ENCODE assay signal across 28 cellular contexts in the genomic region with DNA sequence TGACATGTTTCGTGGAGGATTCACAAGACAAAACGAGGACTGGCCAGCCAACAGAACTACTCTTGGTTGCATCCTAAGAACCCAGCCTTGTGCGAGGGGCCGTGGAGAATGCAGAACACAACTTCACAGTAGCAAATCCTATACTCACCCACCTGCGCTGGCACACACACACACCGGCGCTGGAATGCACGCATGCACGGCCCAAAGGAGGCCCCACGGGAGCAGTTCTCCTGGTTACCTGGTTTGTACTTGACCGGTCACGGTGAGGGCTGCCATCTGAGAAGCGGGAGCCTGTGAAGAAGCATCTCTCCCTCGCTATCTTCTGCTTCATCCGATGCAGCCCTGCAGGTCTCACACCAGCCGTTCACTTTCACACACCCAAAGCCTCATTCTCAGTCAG.
A peak's percentile ranks its signal among the peaks of the same experiment; 100 is the strongest.
DNase-seq lines count a peak whose midpoint lies in the region; ATAC-seq, FAIRE-seq and TF ChIP-seq lines count a peak whose summit lies in the region.
"Had no signal": no experiment of that assay in that cellular context is flagged by ENCODE, and none has a peak within 500 bp of the region (broad histone marks: within the 10 kb centered on the region; RNA-seq: fewer than 3 reads in every experiment).

No MANE protein-coding gene starts in this region.

- no peak overlapping the region for H2AK5ac ChIP-seq in neuronal stem cell (ENCODE audit: low read depth, low read length)

- H3K23ac ChIP-seq in neuronal stem cell (ENCODE audit: low read depth, low read length, poor library complexity), result no peak overlapping the region

- no peaks in the 10 kb centered on the region for H3K9me3 Mint-ChIP-seq in endodermal cell
- no peaks in the 10 kb centered on the region for H3K9me3 Mint-ChIP-seq in activated CD8-positive, alpha-beta T cell treated with anti-CD3 and anti-CD28 coated beads for 36 hours
- H3K9me3 Mint-ChIP-seq: CD4-positive, alpha-beta memory T cell; CD8-positive, alpha-beta memory T cell had no signal

- no peak overlapping the region for H3K27ac Mint-ChIP-seq in endodermal cell
- H3K27ac Mint-ChIP-seq in activated CD8-positive, alpha-beta T cell treated with anti-CD3 and anti-CD28 coated beads for 36 hours, result no peak overlapping the region
- H3K27ac Mint-ChIP-seq: CD14-positive monocyte; CD4-positive, alpha-beta memory T cell had no signal

- H2BK120ac ChIP-seq in neuronal stem cell (ENCODE audit: low read depth, low read length), result no peak overlapping the region

- no peaks in the 10 kb centered on the region for H3K4me1 ChIP-seq in endodermal cell (ENCODE audit: control insufficient read depth, insufficient read depth, low read length)
- H3K4me1 ChIP-seq in gastroesophageal sphincter, result no peaks in the 10 kb centered on the region
- peaks cover 7 to 8% of the 10 kb centered on the region in 2 donors for H3K4me1 ChIP-seq in neuronal stem cell (ENCODE audit: control insufficient read depth in 2 of 2, insufficient read depth in 1 of 2, low read depth in 1 of 2, low read length in 2 of 2)
- no peaks in the 10 kb centered on the region for H3K4me1 ChIP-seq in thyroid gland
- no peaks in the 10 kb centered on the region for H3K4me1 ChIP-seq in small intestine (ENCODE audit: control insufficient read depth in 2 of 2, insufficient read depth in 1 of 2, low read depth in 1 of 2, low read length in 1 of 2)

- H3K9me3 ChIP-seq in endodermal cell (ENCODE audit: control insufficient read depth, low read length) (no peaks in the 10 kb centered on the region), gastroesophageal sphincter (no peaks in the 10 kb centered on the region), neuronal stem cell (replicated peaks in 1 of 2; ENCODE audit: control insufficient read depth in 2 of 2, insufficient read depth in 1 of 2, low read depth in 1 of 2, low read length in 2 of 2) (no peaks in the 10 kb centered on the region), thyroid gland (no peaks in the 10 kb centered on the region), small intestine (ENCODE audit: control insufficient read depth, low read depth) (no peaks in the 10 kb centered on the region)
- H3K9me3 ChIP-seq: BE2C, BLaER1 had no signal

- POLR2A ChIA-PET in activated CD8-positive, alpha-beta T cell treated with anti-CD3 and anti-CD28 coated beads for 36 hours (lab: Charles Lee), result no interaction called here

- H3K36me3 ChIP-seq in endodermal cell (ENCODE audit: control insufficient read depth, insufficient read depth, low read length), result no peaks in the 10 kb centered on the region
- H3K36me3 ChIP-seq in gastroesophageal sphincter, result peaks cover 0 to 42% of the 10 kb centered on the region in 2 donors
- H3K36me3 ChIP-seq in neuronal stem cell (replicated peaks in 1 of 2; ENCODE audit: control insufficient read depth in 2 of 2, insufficient read depth in 2 of 2, low read length in 2 of 2), result peaks cover 3 to 38% of the 10 kb centered on the region in 2 donors
- peaks cover 0 to 4% of the 10 kb centered on the region in 2 donors for H3K36me3 ChIP-seq in thyroid gland
- peaks cover 0 to 3% of the 10 kb centered on the region in 2 donors for H3K36me3 ChIP-seq in small intestine (ENCODE audit: control insufficient read depth in 2 of 2, insufficient read depth in 2 of 2, low read length in 2 of 2)
- H3K36me3 ChIP-seq: BE2C had no signal

- no peaks in the 10 kb centered on the region for H3K79me1 ChIP-seq in neuronal stem cell (ENCODE audit: low read depth, low read length)

- no peak for TF ChIP-seq CTCF in endodermal cell (conservative IDR thresholded peaks at IDR 0.05)
- TF ChIP-seq CTCF in gastroesophageal sphincter (IDR thresholded peaks at IDR 0.05), result no peak
- no peak for TF ChIP-seq CTCF in thyroid gland (IDR thresholded peaks at IDR 0.05)
- no peak for TF ChIP-seq CTCF in activated CD8-positive, alpha-beta T cell treated with anti-CD3 and anti-CD28 coated beads for 36 hours (IDR thresholded peaks at IDR 0.05)

- no peak overlapping the region for H4K8ac ChIP-seq in neuronal stem cell (ENCODE audit: low read depth, low read length)

- no peaks in the 10 kb centered on the region for H3K27me3 ChIP-seq in endodermal cell (ENCODE audit: control insufficient read depth, insufficient read depth, low read length, poor library complexity, severe bottlenecking)
- H3K27me3 ChIP-seq in gastroesophageal sphincter, result no peaks in the 10 kb centered on the region
- H3K27me3 ChIP-seq in neuronal stem cell (ENCODE audit: control insufficient read depth in 3 of 3, insufficient read depth in 3 of 3, low read depth in 1 of 3, low read length in 3 of 3), result no peaks in the 10 kb centered on the region
- no peaks in the 10 kb centered on the region for H3K27me3 ChIP-seq in thyroid gland
- H3K27me3 ChIP-seq in small intestine (ENCODE audit: control insufficient read depth in 2 of 2, insufficient read depth in 2 of 2, low read length in 2 of 2), result no peaks in the 10 kb centered on the region
- H3K27me3 ChIP-seq: BE2C, BLaER1 had no signal

- H3K36me3 Mint-ChIP-seq in endodermal cell (ENCODE audit: low read depth), result peaks cover 12% of the 10 kb centered on the region
- H3K36me3 Mint-ChIP-seq in activated CD8-positive, alpha-beta T cell treated with anti-CD3 and anti-CD28 coated beads for 36 hours (ENCODE audit: low read depth), result no peaks in the 10 kb centered on the region
- H3K36me3 Mint-ChIP-seq: CD14-positive monocyte had no signal

- H2BK5ac ChIP-seq in neuronal stem cell (ENCODE audit: low read length), result no peak overlapping the region

- intact Hi-C loops in thyroid gland (cut with DNase I), result no loop called here
- intact Hi-C loops in activated CD8-positive, alpha-beta T cell treated with anti-CD3 and anti-CD28 coated beads for 36 hours (cut with micrococcal nuclease), result no loop called here

- H2AFZ ChIP-seq in neuronal stem cell (ENCODE audit: low read length), result no peak overlapping the region

- TF ChIP-seq POLR2A in gastroesophageal sphincter (IDR thresholded peaks at IDR 0.05) (no peak), thyroid gland (IDR thresholded peaks at IDR 0.05) (no peak)

- no peak overlapping the region for H3K18ac ChIP-seq in neuronal stem cell (ENCODE audit: low read length)

- H2BK15ac ChIP-seq in neuronal stem cell (ENCODE audit: low read length), result no peak overlapping the region

- no peak for TF ChIP-seq EP300 in gastroesophageal sphincter (IDR thresholded peaks at IDR 0.05)

- 94 to 99% methylated on average over 10 to 16 of the region's 16 CpGs for WGBS in endodermal cell (ENCODE audit: insufficient coverage in 1 of 2, insufficient read length in 1 of 2), 2 experiments
- 80 to 95% methylated on average over 1 to 6 of the region's 16 CpGs for WGBS in gastroesophageal sphincter (ENCODE audit: low coverage in 1 of 2), 2 donors
- no CpG with 5 or more reads among the region's 16 CpGs for WGBS in neuronal stem cell (ENCODE audit: extremely low coverage in 2 of 2, insufficient read length in 2 of 2, insufficient replicate concordance in 1 of 2), 2 donors
- WGBS in thyroid gland, 2 donors, result 70 to 73% methylated on average over 9 to 15 of the region's 16 CpGs
- WGBS in small intestine, 3 donors, result 92 to 96% (median 94%) methylated on average over 16 of the region's 16 CpGs

- H3K4me2 ChIP-seq in neuronal stem cell (ENCODE audit: insufficient read depth, low read length, poor library complexity, severe bottlenecking), result no peak overlapping the region
- H3K4me2 ChIP-seq: BLaER1 had no signal

- H3K4me3 Mint-ChIP-seq in endodermal cell, result no peak overlapping the region
- no peak overlapping the region for H3K4me3 Mint-ChIP-seq in activated CD8-positive, alpha-beta T cell treated with anti-CD3 and anti-CD28 coated beads for 36 hours
- H3K4me3 Mint-ChIP-seq: CD14-positive monocyte; CD4-positive, alpha-beta memory T cell; CD4-positive, CD25-positive, alpha-beta regulatory T cell; CD8-positive, alpha-beta memory T cell had no signal

- H2BK12ac ChIP-seq in neuronal stem cell (ENCODE audit: low read length), result no peak overlapping the region

- H3K27ac ChIP-seq in endodermal cell (ENCODE audit: low read depth, low read length) (no peak overlapping the region), gastroesophageal sphincter (no peak overlapping the region), neuronal stem cell (replicated peaks; ENCODE audit: low read length) (no peak overlapping the region), thyroid gland (no peak overlapping the region), small intestine (ENCODE audit: low read depth in 1 of 2, low read length in 1 of 2) (no peak overlapping the region)
- H3K27ac ChIP-seq: BLaER1 had no signal

- DNase-seq in endodermal cell, result peak; percentile 29
- no peak for DNase-seq in neuronal stem cell (ENCODE audit: low spot score)
- peak; percentile 11 to 28 for DNase-seq in thyroid gland
- DNase-seq in inferior parietal cortex (ENCODE audit: extremely low spot score), result no peak
- no peak for DNase-seq in activated CD8-positive, alpha-beta T cell treated with anti-CD3 and anti-CD28 coated beads for 36 hours
- DNase-seq in small intestine, result no peak
- DNase-seq: 8988T; ACHN; BE2C; C1 segment of cervical spinal cord; CD4-positive, alpha-beta memory T cell; CD4-positive, CD25-positive, alpha-beta regulatory T cell; CD8-positive, alpha-beta memory T cell; COR-L47; DMS 273 treated with DMSO at 0.1 percent for 48 hours; DMS153; DMS53; DMS79; DND-41; EL; GDM1 had no signal

- no peak overlapping the region for H3K4me3 ChIP-seq in endodermal cell (ENCODE audit: low read length)
- H3K4me3 ChIP-seq in gastroesophageal sphincter, result no peak overlapping the region
- no peak overlapping the region for H3K4me3 ChIP-seq in neuronal stem cell (ENCODE audit: low read length in 2 of 2)
- H3K4me3 ChIP-seq in thyroid gland (replicated peaks in 1 of 3), result no peak overlapping the region
- H3K4me3 ChIP-seq in small intestine (ENCODE audit: low read depth in 1 of 2, low read length in 2 of 2), result no peak overlapping the region
- H3K4me3 ChIP-seq: BLaER1, GM12878 had no signal

- no peak overlapping the region for H3K9ac ChIP-seq in endodermal cell (ENCODE audit: extremely low read depth, low read length, poor library complexity, severe bottlenecking)
- H3K9ac ChIP-seq in neuronal stem cell (ENCODE audit: low read depth, low read length, poor library complexity), result no peak overlapping the region
- H3K9ac ChIP-seq: BLaER1 had no signal

- no peak for FAIRE-seq in small intestine (lab: Jason Lieb, UNC)
- FAIRE-seq: A204.1, GM12878, GM12892, GM18507 had no signal

- H3K4ac ChIP-seq in neuronal stem cell (ENCODE audit: low read length), result no peak overlapping the region

- ATAC-seq in gastroesophageal sphincter, result peak; percentile 22
- ATAC-seq in activated CD8-positive, alpha-beta T cell treated with anti-CD3 and anti-CD28 coated beads for 36 hours, result no peak
- ATAC-seq: GM12878 had no signal

- H3K14ac ChIP-seq in neuronal stem cell (ENCODE audit: low read length), result peak overlapping the region; percentile 60

- H4K91ac ChIP-seq in neuronal stem cell (ENCODE audit: low read depth, low read length, poor library complexity), result no peak overlapping the region

- CTCF ChIA-PET in activated CD8-positive, alpha-beta T cell treated with anti-CD3 and anti-CD28 coated beads for 36 hours (lab: Charles Lee), result no interaction called here

- H3K4me1 Mint-ChIP-seq in endodermal cell, result peaks cover 3% of the 10 kb centered on the region
- H3K4me1 Mint-ChIP-seq in activated CD8-positive, alpha-beta T cell treated with anti-CD3 and anti-CD28 coated beads for 36 hours (ENCODE audit: low read depth), result no peaks in the 10 kb centered on the region
- H3K4me1 Mint-ChIP-seq: CD14-positive monocyte; CD4-positive, CD25-positive, alpha-beta regulatory T cell; CD8-positive, alpha-beta memory T cell had no signal

- no peaks in the 10 kb centered on the region for H3K27me3 Mint-ChIP-seq in endodermal cell (ENCODE audit: insufficient read depth)
- no peaks in the 10 kb centered on the region for H3K27me3 Mint-ChIP-seq in activated CD8-positive, alpha-beta T cell treated with anti-CD3 and anti-CD28 coated beads for 36 hours
- H3K27me3 Mint-ChIP-seq: CD4-positive, alpha-beta memory T cell; CD4-positive, CD25-positive, alpha-beta regulatory T cell had no signal

Comparison
In these comparisons a context has a peak if more than half of its experiments do, and no peak if none do; other contexts are left out.
1. DNase-seq: peak in endodermal cell (single experiment) and thyroid gland (2 of 2); none in neuronal stem cell (single experiment), inferior parietal cortex (single experiment), activated CD8-positive, alpha-beta T cell treated with anti-CD3 and anti-CD28 coated beads for 36 hours (single experiment) and small intestine (single experiment).